29 cellular contexts compared by ENCODE assay signal in genomic region chr5:83270311-83270710, GRCh38.
"Had no signal": no experiment of that assay in that cellular context is flagged by ENCODE, and none has a peak within 500 bp of the region (broad histone marks: within the 10 kb centered on the region; RNA-seq: fewer than 3 reads in every experiment).

No MANE protein-coding gene starts in this region.

- H3K27me3 Mint-ChIP-seq: naive thymus-derived CD4-positive, alpha-beta T cell; natural killer cell treated with Interleukin-12 subunit alpha and Interleukin-12 subunit beta and Interleukin-15 and Interleukin-18, amount 100 ng/mL, for 72 hours; stimulated activated naive B cell treated with anti-CD40 and anti-IgM and Interleukin-4, amounts not matched to agents 10 μg/mL and 1 μg/mL and 100 μg/mL, for 72 hours had no signal

- H3K4me3 Mint-ChIP-seq: naive thymus-derived CD4-positive, alpha-beta T cell; natural killer cell treated with Interleukin-12 subunit alpha and Interleukin-12 subunit beta and Interleukin-15 and Interleukin-18, amount 100 ng/mL, for 72 hours; neural crest cell; stimulated activated naive B cell treated with anti-CD40 and anti-IgM and Interleukin-4, amounts not matched to agents 10 μg/mL and 1 μg/mL and 100 μg/mL, for 72 hours had no signal

- H3K27me3 ChIP-seq: left lung, neutrophil, right atrium auricular region, stomach, testis, thyroid gland, transverse colon, upper lobe of left lung, vagina had no signal

- H3K36me3 ChIP-seq: left lung, lower lobe of right lung, neutrophil, right atrium auricular region, stomach, thyroid gland, transverse colon, upper lobe of left lung, vagina had no signal

- H3K9me3 ChIP-seq: left lung, neutrophil, psoas muscle, testis, thyroid gland, transverse colon, upper lobe of left lung, vagina had no signal

- H3K27ac Mint-ChIP-seq: naive thymus-derived CD4-positive, alpha-beta T cell; natural killer cell treated with Interleukin-12 subunit alpha and Interleukin-12 subunit beta and Interleukin-15 and Interleukin-18, amount 100 ng/mL, for 72 hours; stimulated activated naive B cell treated with anti-CD40 and anti-IgM and Interleukin-4, amounts not matched to agents 10 μg/mL and 1 μg/mL and 100 μg/mL, for 72 hours had no signal

- H3K4me1 ChIP-seq: left lung, lower lobe of right lung, parathyroid adenoma, psoas muscle, right atrium auricular region, stomach, testis, thyroid gland, transverse colon, upper lobe of left lung, vagina had no signal

- DNase-seq: hippocampal formation; kidney glomerular epithelial cell; left cardiac atrium; lower lobe of right lung; mammary epithelial cell; mesenchymal stem cell; naive thymus-derived CD4-positive, alpha-beta T cell; occipital lobe; psoas muscle; stimulated activated CD4-positive, alpha-beta T cell treated with anti-CD3 and anti-CD28 coated beads, Interleukin-12 subunit alpha, Interleukin-12 subunit beta, amount 100 ng/mL, for 4 hours; stimulated activated CD4-positive, alpha-beta T cell treated with anti-CD3 and anti-CD28 coated beads, Interleukin-15, amount 100 ng/mL, for 24 hours; stimulated activated CD4-positive, alpha-beta T cell treated with anti-CD3 and anti-CD28 coated beads, Interleukin-2, amount 100 ng/mL, for 24 hours; stimulated activated CD4-positive, alpha-beta T cell treated with anti-CD3 and anti-CD28 coated beads, Interleukin-4, amount 100 ng/mL, for 1 hour; stimulated activated naive B cell treated with anti-CD40 and anti-IgM and Interleukin-4, amounts not matched to agents 10 μg/mL and 1 μg/mL and 100 μg/mL, for 72 hours; stimulated activated naive CD8-positive, alpha-beta T cell treated with anti-CD3 and anti-CD28 coated beads, Interleukin-15, Interleukin-2, amounts not matched to agents 100 U/mL and 50 U/mL, for 24 hours; stomach; testis; thyroid gland; transverse colon; upper lobe of left lung had no signal

- H3K4me1 Mint-ChIP-seq: neural crest cell; stimulated activated naive B cell treated with anti-CD40 and anti-IgM and Interleukin-4, amounts not matched to agents 10 μg/mL and 1 μg/mL and 100 μg/mL, for 72 hours had no signal

- H3K4me3 ChIP-seq: left lung, lower lobe of right lung, psoas muscle, right atrium auricular region, skin epidermis, stomach, testis, thyroid gland, transverse colon, upper lobe of left lung, vagina had no signal

- H3K27ac ChIP-seq: left lung, lower lobe of right lung, neutrophil, parathyroid adenoma, psoas muscle, right atrium auricular region, skin epidermis, stomach, testis, thyroid gland, transverse colon, upper lobe of left lung, vagina had no signal

- ATAC-seq: left cardiac atrium; left lung; lower lobe of right lung; naive thymus-derived CD4-positive, alpha-beta T cell; natural killer cell treated with Interleukin-12 subunit alpha and Interleukin-12 subunit beta and Interleukin-15 and Interleukin-18, amount 100 ng/mL, for 72 hours; psoas muscle; sciatic nerve; stimulated activated naive B cell treated with anti-CD40 and anti-IgM and Interleukin-4, amounts not matched to agents 10 μg/mL and 1 μg/mL and 100 μg/mL, for 72 hours; stimulated activated naive CD8-positive, alpha-beta T cell treated with anti-CD3 and anti-CD28 coated beads, Interleukin-15, Interleukin-2, amounts not matched to agents 100 U/mL and 50 U/mL, for 24 hours had no signal
